In genomic region chr1:42680921-42681683, GRCh38 we compare ENCODE assay signal across 8 cellular contexts. TPM values are rescaled to one million over a fixed set of nuclear protein-coding genes. Genes with fewer than 3 reads are reported as not detected.
DNase-seq lines count a peak whose midpoint lies in the region; ATAC-seq and TF ChIP-seq lines count a peak whose summit lies in the region.

No MANE protein-coding gene starts in this region.

- peak overlapping the region; percentile 82 to 97; a peak in 3 of 4 replicates for H3K27ac ChIP-seq in SK-N-SH (ENCODE audit: low read depth in 2 of 2, low read length in 1 of 2)
- H3K27ac ChIP-seq in vagina = peak overlapping the region; percentile 97

- H3K4me1 Mint-ChIP-seq in dendritic cell treated with granulocyte-macrophage colony-stimulating factor and Interleukin-4, amounts not matched to agents 40 ng/mL and 50 ng/mL, for 4 days (ENCODE audit: low read depth) = peaks cover 43% of the 10 kb centered on the region
- H3K4me1 Mint-ChIP-seq in mesothelial cell of epicardium = peaks cover 40% of the 10 kb centered on the region

- 10% methylated on average over 18 of the region's 18 CpGs for WGBS in SK-N-SH (ENCODE audit: low lambda C conversion rate)

- peaks cover 31% of the 10 kb centered on the region for H4K20me1 ChIP-seq in SK-N-SH (ENCODE audit: insufficient read depth)

- peaks cover 6% of the 10 kb centered on the region for H3K36me3 ChIP-seq in H7 (replicated peaks; ENCODE audit: control insufficient read depth, insufficient read depth, low read length)
- peaks cover 17 to 26% of the 10 kb centered on the region in 2 experiments for H3K36me3 ChIP-seq in SK-N-SH (replicated peaks in 1 of 2; ENCODE audit: control insufficient read depth in 1 of 2, insufficient read depth in 2 of 2, low read length in 1 of 2)
- H3K36me3 ChIP-seq in vagina = no peaks in the 10 kb centered on the region

- peaks cover 43% of the 10 kb centered on the region for H3K79me2 ChIP-seq in SK-N-SH (ENCODE audit: insufficient read depth)

- no peaks in the 10 kb centered on the region for H3F3A ChIP-seq in SK-N-SH (replicated peaks; ENCODE audit: insufficient read depth)

- H3K27ac Mint-ChIP-seq in dendritic cell treated with granulocyte-macrophage colony-stimulating factor and Interleukin-4, amounts not matched to agents 40 ng/mL and 50 ng/mL, for 4 days = peak overlapping the region; percentile 94
- peak overlapping the region; percentile 95 for H3K27ac Mint-ChIP-seq in mesothelial cell of epicardium

- H3K27me3 Mint-ChIP-seq in dendritic cell treated with granulocyte-macrophage colony-stimulating factor and Interleukin-4, amounts not matched to agents 40 ng/mL and 50 ng/mL, for 4 days = no peaks in the 10 kb centered on the region
- no peaks in the 10 kb centered on the region for H3K27me3 Mint-ChIP-seq in mesothelial cell of epicardium (ENCODE audit: low read depth)

- H2AFZ ChIP-seq in SK-N-SH (ENCODE audit: low read depth) = peak overlapping the region; percentile 86

- TF ChIP-seq CTCF in SK-N-SH (IDR thresholded peaks at IDR 0.05) (no peak), mesothelial cell of epicardium (IDR thresholded peaks at IDR 0.05; ENCODE audit: unreplicated experiment) (no peak), vagina (IDR thresholded peaks at IDR 0.05) (no peak)

- H3K4me3 Mint-ChIP-seq in dendritic cell treated with granulocyte-macrophage colony-stimulating factor and Interleukin-4, amounts not matched to agents 40 ng/mL and 50 ng/mL, for 4 days = peak overlapping the region; percentile 92
- peak overlapping the region; percentile 92 for H3K4me3 Mint-ChIP-seq in mesothelial cell of epicardium

- peak overlapping the region; percentile 97 for H3K4me3 ChIP-seq in H7 (ENCODE audit: insufficient read depth, low read depth, low read length)
- peak overlapping the region; percentile 71 to 92 for H3K4me3 ChIP-seq in SK-N-SH (ENCODE audit: low read depth in 2 of 2, low read length in 1 of 2)
- H3K4me3 ChIP-seq in vagina = peak overlapping the region; percentile 83 to 98

- H3K4me2 ChIP-seq in SK-N-SH = peak overlapping the region; percentile 77

- peaks cover 10 to 22% of the 10 kb centered on the region in 2 experiments; a peak in 3 of 4 replicates for H3K4me1 ChIP-seq in SK-N-SH (ENCODE audit: control insufficient read depth in 1 of 2, insufficient read depth in 2 of 2, low read depth in 1 of 2, low read length in 1 of 2)
- peaks cover 42% of the 10 kb centered on the region for H3K4me1 ChIP-seq in vagina

- peak overlapping the region; percentile 79 for H3K9ac ChIP-seq in SK-N-SH

- no peak for ATAC-seq in HG03280 (IDR thresholded peaks at IDR 0.05; ENCODE audit: unreplicated experiment)

- POLR2A ChIA-PET in SK-N-SH (lab: Yijun Ruan, JAX) = interaction anchor here (0.7 to 1.7 kb wide), 6 partner anchors 10 to 342 kb away, joined by 3 to 14 read pairs (median 5); partner anchors contain the start of gene PPIH

- CTCF ChIA-PET in SK-N-SH (lab: Yijun Ruan, JAX) = interaction anchor here (0.8 to 1.5 kb wide), 2 partner anchors 20 to 131 kb away, joined by 3 read pairs; no protein-coding TSS in a partner anchor

- H3K9me3 Mint-ChIP-seq in dendritic cell treated with granulocyte-macrophage colony-stimulating factor and Interleukin-4, amounts not matched to agents 40 ng/mL and 50 ng/mL, for 4 days = no peaks in the 10 kb centered on the region
- no peaks in the 10 kb centered on the region for H3K9me3 Mint-ChIP-seq in mesothelial cell of epicardium

- no peak for TF ChIP-seq POLR2A in vagina (IDR thresholded peaks at IDR 0.05)

- no peaks in the 10 kb centered on the region for H3K9me2 ChIP-seq in SK-N-SH

- no peak for TF ChIP-seq RAD21 in SK-N-SH (IDR thresholded peaks at IDR 0.05; ENCODE audit: low read length)

- no peaks in the 10 kb centered on the region for H3K27me3 ChIP-seq in H7 (ENCODE audit: control insufficient read depth, insufficient read depth, low read length)
- H3K27me3 ChIP-seq in SK-N-SH (ENCODE audit: insufficient read depth) = no peaks in the 10 kb centered on the region
- no peaks in the 10 kb centered on the region for H3K27me3 ChIP-seq in vagina

- no peaks in the 10 kb centered on the region for H3K9me3 ChIP-seq in SK-N-SH
- H3K9me3 ChIP-seq in vagina = no peaks in the 10 kb centered on the region

- no peak for TF ChIP-seq EP300 in SK-N-SH (IDR thresholded peaks at IDR 0.05; ENCODE audit: borderline replicate concordance in 1 of 2, low read depth in 1 of 2, low read length in 1 of 2)

- DNase-seq in Ammon's horn (ENCODE audit: low spot score) (peak; percentile 39), H7 (peak; percentile 17), SK-N-SH (peak; percentile 35), mesothelial cell of epicardium (ENCODE audit: low spot score in 2 of 2, unreplicated experiment in 2 of 2) (no peak), vagina (ENCODE audit: extremely low spot score in 2 of 2) (no peak), NCI-H774 (lab: John Stamatoyannopoulos, UW) (no peak)

- H3K36me3 Mint-ChIP-seq in dendritic cell treated with granulocyte-macrophage colony-stimulating factor and Interleukin-4, amounts not matched to agents 40 ng/mL and 50 ng/mL, for 4 days (ENCODE audit: low read depth) = peaks cover 51% of the 10 kb centered on the region
- no peaks in the 10 kb centered on the region for H3K36me3 Mint-ChIP-seq in mesothelial cell of epicardium

- intact Hi-C loops in dendritic cell treated with granulocyte-macrophage colony-stimulating factor and Interleukin-4, amounts not matched to agents 40 ng/mL and 50 ng/mL, for 4 days (cut with micrococcal nuclease) = loop anchor here (5.0 kb wide), 1 partner anchor 86 kb away; the partner anchor contains the start of genes C1orf50 and P3H1
- intact Hi-C loops in vagina (cut with DNase I) = loop anchor here (5.0 kb wide), 2 partner anchors 86 to 241 kb away; partner anchors contain the start of genes C1orf50 and P3H1

TF ChIP-seq in SK-N-SH, 30 proteins besides CTCF, POLR2A, EP300 and RAD21:
- TF ChIP-seq ZBTB33 (IDR thresholded peaks at IDR 0.05; ENCODE audit: borderline replicate concordance, low read depth) (no peak), SMC3 (IDR thresholded peaks at IDR 0.05; ENCODE audit: low read depth, low read length) (no peak), TAF1 (IDR thresholded peaks at IDR 0.05; ENCODE audit: borderline replicate concordance, low read depth, low read length) (no peak), MAX (IDR thresholded peaks at IDR 0.05; ENCODE audit: low read depth) (peak; percentile 67; the same call in 1 of the 2 replicates), YY1 (IDR thresholded peaks at IDR 0.05; ENCODE audit: low read depth) (peak; percentile 74; the same call in 1 of the 2 replicates), JUND (IDR thresholded peaks at IDR 0.05) (no peak), MXI1 (IDR thresholded peaks at IDR 0.05; ENCODE audit: low read depth, low read length) (peak; percentile 68; the same call in 1 of the 2 replicates)
- TF ChIP-seq, protein P1, sequence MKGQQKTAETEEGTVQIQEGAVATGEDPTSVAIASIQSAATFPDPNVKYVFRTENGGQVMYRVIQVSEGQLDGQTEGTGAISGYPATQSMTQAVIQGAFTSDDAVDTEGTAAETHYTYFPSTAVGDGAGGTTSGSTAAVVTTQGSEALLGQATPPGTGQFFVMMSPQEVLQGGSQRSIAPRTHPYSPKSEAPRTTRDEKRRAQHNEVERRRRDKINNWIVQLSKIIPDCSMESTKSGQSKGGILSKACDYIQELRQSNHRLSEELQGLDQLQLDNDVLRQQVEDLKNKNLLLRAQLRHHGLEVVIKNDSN (IDR thresholded peaks at IDR 0.05; ENCODE audit: borderline replicate concordance, low read depth) = peak; percentile 44; the same call in 1 of the 2 replicates

RNA-seq across cellular contexts. Expression of gene YBX1, which starts 1.1 kb away (rescaled TPM):
- total RNA-seq in H7 (2014; rRNA removed; shearing (Covaris generic)) = 1,494 and 1,850 TPM in 2 replicates
- 419 and 592 TPM in 2 replicates for polyA plus RNA-seq in SK-N-SH (2012; rRNA removed)
- 806 and 838 TPM in 2 replicates for polyA plus RNA-seq in SK-N-SH (2012; cell fraction: cytosol; rRNA removed)
- polyA plus RNA-seq in SK-N-SH (2012; cell fraction: nucleus; rRNA removed) = 201 and 285 TPM in 2 replicates
- total RNA-seq in mesothelial cell of epicardium (405 to 423 TPM (median 411 TPM) in 3 replicates), vagina (397 TPM)

RNA-seq across cellular contexts. Expression of gene PPIH, which starts 22.9 kb away (rescaled TPM):
- 75.7 and 81.8 TPM in 2 replicates for total RNA-seq in H7 (2014; rRNA removed; shearing (Covaris generic))
- 89.1 and 104 TPM in 2 replicates for polyA plus RNA-seq in SK-N-SH (2012; rRNA removed)
- 115 and 132 TPM in 2 replicates for polyA plus RNA-seq in SK-N-SH (2012; cell fraction: cytosol; rRNA removed)
- 25.5 and 37.5 TPM in 2 replicates for polyA plus RNA-seq in SK-N-SH (2012; cell fraction: nucleus; rRNA removed)
- 42.5 to 44.1 TPM (median 43.3 TPM) in 3 replicates for total RNA-seq in mesothelial cell of epicardium
- 30.0 TPM for total RNA-seq in vagina

RNA-seq across cellular contexts. Expression of gene CLDN19, which starts 58.9 kb away (rescaled TPM):
- total RNA-seq in H7 (2014; rRNA removed; shearing (Covaris generic)) = 11.0 and 12.2 TPM in 2 replicates
- polyA plus RNA-seq in SK-N-SH (2012; rRNA removed) = not detected in 2 replicates
- not detected in 2 replicates for polyA plus RNA-seq in SK-N-SH (2012; cell fraction: cytosol; rRNA removed)
- polyA plus RNA-seq in SK-N-SH (2012; cell fraction: nucleus; rRNA removed) = not detected in 2 replicates
- total RNA-seq in mesothelial cell of epicardium = 1.6 to 1.7 TPM (median 1.6 TPM) in 3 replicates
- total RNA-seq in vagina = not detected

Comparison
In these comparisons a context has a peak if more than half of its experiments do, and no peak if none do; other contexts are left out.
1. DNase-seq: peak in Ammon's horn (single experiment), H7 (single experiment) and SK-N-SH (single experiment); none in mesothelial cell of epicardium (0 of 2), vagina (0 of 2) and NCI-H774 (single experiment).
2. Peak in every context shown above with its lines, with median percentiles within 50 percentile points of each other: H3K4me3 ChIP-seq.